ENCODE assay signal across 23 cellular contexts in genomic region chr4:112403072-112403945, GRCh38.
DNase-seq lines count a peak whose midpoint lies in the region; ATAC-seq, FAIRE-seq and TF ChIP-seq lines count a peak whose summit lies in the region.
"Had no signal": no experiment of that assay in that cellular context is flagged by ENCODE, and none has a peak within 500 bp of the region (broad histone marks: within the 10 kb centered on the region; RNA-seq: fewer than 3 reads in every experiment).

No MANE protein-coding gene starts in this region.

- H3K14ac ChIP-seq in H1 (ENCODE audit: insufficient read length) (no peak overlapping the region), H9 (ENCODE audit: insufficient read depth, low read length) (no peak overlapping the region)

- peak overlapping the region; percentile 24 to 36; a peak in 3 of 4 replicates for H3K4me2 ChIP-seq in H1 (ENCODE audit: insufficient read depth in 1 of 2, low read depth in 2 of 2, low read length in 2 of 2)
- H3K4me2 ChIP-seq in mesendoderm (ENCODE audit: low read length) = no peak overlapping the region
- H3K4me2 ChIP-seq in H9 (ENCODE audit: insufficient read depth, insufficient read length, low read length) = no peak overlapping the region

- H2AK5ac ChIP-seq in H1 (ENCODE audit: low read depth, low read length) (no peak overlapping the region), mesendoderm (ENCODE audit: low read length) (no peak overlapping the region), H9 (ENCODE audit: insufficient read length, low read length) (no peak overlapping the region)

- no peak for TF ChIP-seq CTCF in H1 (IDR thresholded peaks at IDR 0.05; ENCODE audit: control extremely low read depth in 1 of 3, insufficient read depth in 1 of 3, low read depth in 1 of 3, low read length in 3 of 3)
- no peak for TF ChIP-seq CTCF in H9 (conservative IDR thresholded peaks at IDR 0.05)

- no peaks in the 10 kb centered on the region for H3K79me2 ChIP-seq in H1 (ENCODE audit: control insufficient read depth in 1 of 2, insufficient read depth in 2 of 2, low read length in 2 of 2)
- H3K79me2 ChIP-seq in mesendoderm (ENCODE audit: control insufficient read depth, insufficient read depth, low read length) = no peaks in the 10 kb centered on the region
- H3K79me2 ChIP-seq in H9 (ENCODE audit: insufficient read depth, low read length) = no peaks in the 10 kb centered on the region

- H3K4ac ChIP-seq in H1 (replicated peaks; ENCODE audit: insufficient read length, low read depth, low read length) (no peak overlapping the region), mesendoderm (ENCODE audit: low read depth, low read length) (no peak overlapping the region), H9 (ENCODE audit: low read depth, low read length) (no peak overlapping the region)

- H3K4me3 ChIP-seq in H1 (ENCODE audit: extremely low read depth in 1 of 4, insufficient read depth in 2 of 4, low read depth in 3 of 4, low read length in 4 of 4) = peak overlapping the region in 1 of 4 experiments; percentile 31; a peak in 2 of 8 replicates
- H3K4me3 ChIP-seq in mesendoderm (ENCODE audit: low read length) = no peak overlapping the region

- H4K20me1 ChIP-seq in H1 (replicated peaks in 1 of 2; ENCODE audit: control insufficient read depth in 1 of 2, insufficient read depth in 2 of 2, low read length in 2 of 2) (no peaks in the 10 kb centered on the region), H9 (ENCODE audit: control insufficient read depth, insufficient read depth, insufficient read length) (no peaks in the 10 kb centered on the region)

- H2BK20ac ChIP-seq in H1 (ENCODE audit: low read length) (no peak overlapping the region), H9 (ENCODE audit: low read depth, low read length, poor library complexity, severe bottlenecking) (no peak overlapping the region)

- H3K9ac ChIP-seq in H1 (replicated peaks in 1 of 4; ENCODE audit: extremely low read depth in 1 of 4, low read depth in 3 of 4, low read length in 3 of 4) = no peak overlapping the region
- H3K9ac ChIP-seq in mesendoderm (ENCODE audit: low read length) = no peak overlapping the region
- H3K9ac ChIP-seq in H9 (ENCODE audit: extremely low read depth, insufficient read length, low read length) = no peak overlapping the region

- no peak for TF ChIP-seq POLR2A in H1 (IDR thresholded peaks at IDR 0.05; ENCODE audit: control extremely low read depth in 1 of 2, low read depth in 2 of 2, low read length in 2 of 2)

- peaks cover 20 to 34% of the 10 kb centered on the region in 2 experiments for H3K4me1 Mint-ChIP-seq in H9
- H3K4me1 Mint-ChIP-seq: stimulated activated naive CD8-positive, alpha-beta T cell treated with anti-CD3 and anti-CD28 coated beads, Interleukin-15, amount 100 ng/mL, for 72 hours had no signal

- H3K27ac ChIP-seq in H1 (ENCODE audit: low read depth, low read length) (no peak overlapping the region), mesendoderm (ENCODE audit: low read depth, low read length) (no peak overlapping the region), H9 (ENCODE audit: insufficient read length, low read depth, low read length) (no peak overlapping the region)
- H3K27ac ChIP-seq: 22Rv1 had no signal

- TF ChIP-seq EP300 in H1 (IDR thresholded peaks at IDR 0.05; ENCODE audit: borderline replicate concordance in 1 of 2, low read depth in 2 of 2, low read length in 2 of 2) = no peak

- H2BK120ac ChIP-seq in H1 (replicated peaks; ENCODE audit: low read depth, low read length) (no peak overlapping the region), mesendoderm (ENCODE audit: low read depth, low read length) (no peak overlapping the region), H9 (ENCODE audit: low read depth, low read length, poor library complexity, severe bottlenecking) (no peak overlapping the region)

- H3K56ac ChIP-seq in H1 (replicated peaks; ENCODE audit: insufficient read length, low read depth, low read length) = no peak overlapping the region
- H3K56ac ChIP-seq in mesendoderm (ENCODE audit: low read length) = no peak overlapping the region
- H3K56ac ChIP-seq in H9 (ENCODE audit: insufficient read length, low read depth, low read length) = no peak overlapping the region

- H3K27me3 Mint-ChIP-seq in H9 (ENCODE audit: low read depth) = peaks cover 17% of the 10 kb centered on the region
- H3K27me3 Mint-ChIP-seq: dendritic cell treated with granulocyte-macrophage colony-stimulating factor and Interleukin-4, amounts not matched to agents 40 ng/mL and 50 ng/mL, for 4 days; stimulated activated naive CD8-positive, alpha-beta T cell treated with anti-CD3 and anti-CD28 coated beads, Interleukin-15, amount 100 ng/mL, for 72 hours had no signal

- no peak overlapping the region for H4K8ac ChIP-seq in H1 (ENCODE audit: extremely low read depth, insufficient read depth, low read length)
- no peak overlapping the region for H4K8ac ChIP-seq in mesendoderm (ENCODE audit: low read depth, low read length)
- H4K8ac ChIP-seq in H9 (replicated peaks; ENCODE audit: insufficient read length, low read depth, low read length) = no peak overlapping the region

- CTCF ChIA-PET in H1 (lab: Charles Lee; ENCODE audit: partially characterized antibody) = interaction anchor here (1.0 to 2.3 kb wide), 5 partner anchors 10 to 121 kb away, joined by 3 to 12 read pairs (median 4); no protein-coding TSS in a partner anchor

- H4K91ac ChIP-seq in H1 (replicated peaks; ENCODE audit: insufficient read length, low read length) (no peak overlapping the region), H9 (ENCODE audit: insufficient read length, low read depth, low read length) (no peak overlapping the region)

- H3K27ac Mint-ChIP-seq in H9 = peak overlapping the region in 1 of 3 experiments; percentile 15; a peak in 1 of 7 replicates
- H3K27ac Mint-ChIP-seq: activated CD8-positive, alpha-beta T cell treated with anti-CD3 and anti-CD28 coated beads, Interleukin-2, amount 10 ng/mL, durations not matched to agents 7 days and 5 days; dendritic cell treated with granulocyte-macrophage colony-stimulating factor and Interleukin-4, amounts not matched to agents 40 ng/mL and 50 ng/mL, for 4 days; stimulated activated naive CD8-positive, alpha-beta T cell treated with anti-CD3 and anti-CD28 coated beads, Interleukin-15, amount 100 ng/mL, for 72 hours had no signal

- no peak overlapping the region for H3K23ac ChIP-seq in H1 (ENCODE audit: insufficient read length)
- no peak overlapping the region for H3K23ac ChIP-seq in mesendoderm (ENCODE audit: low read length)
- H3K23ac ChIP-seq in H9 (ENCODE audit: insufficient read length, low read depth, low read length) = no peak overlapping the region

- H3K4me1 ChIP-seq in H1 (replicated peaks in 1 of 4; ENCODE audit: control insufficient read depth in 3 of 4, insufficient read depth in 4 of 4, low read length in 3 of 4) (peaks cover 0 to 11% (median 3%) of the 10 kb centered on the region in 4 experiments; a peak in 4 of 7 replicates), mesendoderm (ENCODE audit: control insufficient read depth, low read depth, low read length) (no peaks in the 10 kb centered on the region), H9 (ENCODE audit: insufficient read depth, low read length) (peaks cover 2% of the 10 kb centered on the region; the same call in 1 of the 2 replicates)

- DNase-seq in NCI-H1105 treated with DMSO at 0.1 percent for 48 hours (lab: John Stamatoyannopoulos, UW) (peak; percentile 23), NCI-H1105 (lab: John Stamatoyannopoulos, UW) (no peak), H1 (ENCODE audit: low read depth in 1 of 2, low spot score in 2 of 2) (no peak), midbrain (lab: John Stamatoyannopoulos, UW) (peak; percentile 42), superior temporal gyrus (ENCODE audit: extremely low spot score) (peak; percentile 45), mesendoderm (no peak), H9 (no peak)
- DNase-seq: activated CD4-positive, CD25-positive, alpha-beta regulatory T cell treated with anti-CD3 and anti-CD28 coated beads, Interleukin-2, amount 50 U/mL, for 72 hours; activated CD8-positive, alpha-beta T cell treated with anti-CD3 and anti-CD28 coated beads, Interleukin-2, amount 10 ng/mL, durations not matched to agents 7 days and 5 days; AML-193; DND-41; MM.1S; NCI-H226; occipital lobe; PC-3; SHP77 treated with DMSO at 0.1 percent for 48 hours; stimulated activated naive CD8-positive, alpha-beta T cell treated with anti-CD3 and anti-CD28 coated beads, Interleukin-15, amount 100 ng/mL, for 72 hours; SW 1271; trophoblast cell had no signal

- H3K9me3 ChIP-seq in H1 (ENCODE audit: insufficient read depth in 2 of 2, low read depth in 1 of 2, low read length in 1 of 2) (no peaks in the 10 kb centered on the region), H9 (ENCODE audit: control insufficient read depth, low read depth, low read length) (no peaks in the 10 kb centered on the region)

- H2BK15ac ChIP-seq in H1 (ENCODE audit: low read length) (no peak overlapping the region), mesendoderm (replicated peaks; ENCODE audit: low read depth) (no peak overlapping the region), H9 (ENCODE audit: low read depth, low read length) (no peak overlapping the region)

- H3K79me1 ChIP-seq in H1 (ENCODE audit: low read depth, low read length) (no peaks in the 10 kb centered on the region), mesendoderm (ENCODE audit: low read length) (no peaks in the 10 kb centered on the region), H9 (ENCODE audit: insufficient read depth, low read depth, low read length, poor library complexity, severe bottlenecking) (no peaks in the 10 kb centered on the region)

- H3K27me3 ChIP-seq in H1 (replicated peaks in 1 of 4; ENCODE audit: control insufficient read depth in 3 of 4, extremely low read depth in 1 of 4, insufficient read depth in 3 of 4, low read length in 3 of 4) (no peaks in the 10 kb centered on the region), mesendoderm (ENCODE audit: insufficient read depth, low read length, poor library complexity) (no peaks in the 10 kb centered on the region), H9 (ENCODE audit: insufficient read depth, low read length) (no peaks in the 10 kb centered on the region)

- no peak for ATAC-seq in GM21737 (IDR thresholded peaks at IDR 0.05; ENCODE audit: unreplicated experiment)
- ATAC-seq: activated CD8-positive, alpha-beta T cell treated with anti-CD3 and anti-CD28 coated beads, Interleukin-2, amount 10 ng/mL, durations not matched to agents 7 days and 5 days; PC-3; stimulated activated naive CD8-positive, alpha-beta T cell treated with anti-CD3 and anti-CD28 coated beads, Interleukin-15, amount 100 ng/mL, for 72 hours had no signal

- H3K18ac ChIP-seq in H1 (ENCODE audit: extremely low read depth, low read length) = no peak overlapping the region
- no peak overlapping the region for H3K18ac ChIP-seq in mesendoderm (ENCODE audit: low read length)
- no peak overlapping the region for H3K18ac ChIP-seq in H9 (ENCODE audit: insufficient read length, low read depth, low read length)

- no peaks in the 10 kb centered on the region for H3K36me3 ChIP-seq in H1 (ENCODE audit: control insufficient read depth in 2 of 4, insufficient read depth in 4 of 4, low read length in 3 of 4)
- no peaks in the 10 kb centered on the region for H3K36me3 ChIP-seq in mesendoderm (ENCODE audit: control insufficient read depth, insufficient read depth, low read length)

- H3K4me3 Mint-ChIP-seq in H9 = no peak overlapping the region
- H3K4me3 Mint-ChIP-seq: activated CD8-positive, alpha-beta T cell treated with anti-CD3 and anti-CD28 coated beads, Interleukin-2, amount 10 ng/mL, durations not matched to agents 7 days and 5 days; dendritic cell treated with granulocyte-macrophage colony-stimulating factor and Interleukin-4, amounts not matched to agents 40 ng/mL and 50 ng/mL, for 4 days; stimulated activated naive CD8-positive, alpha-beta T cell treated with anti-CD3 and anti-CD28 coated beads, Interleukin-15, amount 100 ng/mL, for 72 hours had no signal

- no peak overlapping the region for H2AFZ ChIP-seq in H1 (ENCODE audit: low read length)
- H2AFZ ChIP-seq in H9 (ENCODE audit: low read length) = no peak overlapping the region

- POLR2A ChIA-PET in H1 (lab: Charles Lee; ENCODE audit: partially characterized antibody) = interaction anchor here (1.2 to 1.3 kb wide), 2 partner anchors 9 to 18 kb away, joined by 4 to 6 read pairs; no protein-coding TSS in a partner anchor

- no peaks in the 10 kb centered on the region for H3K36me3 Mint-ChIP-seq in H9 (ENCODE audit: insufficient read depth in 1 of 3, low read depth in 3 of 3)

- H2BK12ac ChIP-seq in H1 (ENCODE audit: low read depth, low read length) (no peak overlapping the region), H9 (ENCODE audit: insufficient read length, low read depth, low read length) (no peak overlapping the region)

- H4K5ac ChIP-seq in H1 (ENCODE audit: insufficient read length, low read depth, low read length) (no peak overlapping the region), mesendoderm (ENCODE audit: low read length) (no peak overlapping the region), H9 (ENCODE audit: insufficient read length, low read depth, low read length) (no peak overlapping the region)

- H3K23me2 ChIP-seq in H1 (ENCODE audit: low read depth, low read length) = no peaks in the 10 kb centered on the region
- H3K23me2 ChIP-seq in H9 (ENCODE audit: insufficient read length, low read depth, low read length, poor library complexity, severe bottlenecking) = no peaks in the 10 kb centered on the region

- no peak for FAIRE-seq in H1 (lab: Jason Lieb, UNC)
- FAIRE-seq: islet of Langerhans had no signal

- H2BK5ac ChIP-seq in H1 (ENCODE audit: low read depth, low read length) (no peak overlapping the region), mesendoderm (ENCODE audit: low read length) (no peak overlapping the region), H9 (ENCODE audit: insufficient read length, low read length) (no peak overlapping the region)

- no peaks in the 10 kb centered on the region for H3K9me3 Mint-ChIP-seq in H9
- H3K9me3 Mint-ChIP-seq: dendritic cell treated with granulocyte-macrophage colony-stimulating factor and Interleukin-4, amounts not matched to agents 40 ng/mL and 50 ng/mL, for 4 days had no signal

- no peak for TF ChIP-seq RAD21 in H1 (IDR thresholded peaks at IDR 0.05 in 1 of 2, conservative IDR thresholded peaks at IDR 0.05 in 1 of 2; ENCODE audit: low read depth in 2 of 2, low read length in 2 of 2)

- WGBS in H1 (ENCODE audit: extremely low coverage in 1 of 2, insufficient coverage in 1 of 2, insufficient read length in 1 of 2, insufficient replicate concordance in 2 of 2, low coverage in 1 of 2, low lambda C conversion rate in 2 of 2, missing lambda C conversion rate in 1 of 2), 2 experiments = 23% methylated on average over 11 of the region's 11 CpGs; no CpG with 5 or more reads in 1 of the 2 experiments
- no CpG with 5 or more reads among the region's 11 CpGs for WGBS in mesendoderm (ENCODE audit: extremely low coverage, insufficient coverage, low lambda C conversion rate)
- WGBS in H9 (ENCODE audit: extremely low coverage, insufficient read length, low lambda C conversion rate) = no CpG with 5 or more reads among the region's 11 CpGs

- no peak overlapping the region for H3T11ph ChIP-seq in H9 (ENCODE audit: low read length)

Comparison
In these comparisons a context has a peak if more than half of its experiments do, and no peak if none do; other contexts are left out.
1. DNase-seq: peak in NCI-H1105 treated with DMSO at 0.1 percent for 48 hours (single experiment), midbrain (single experiment) and superior temporal gyrus (single experiment); none in NCI-H1105 (single experiment), H1 (0 of 2), mesendoderm (single experiment) and H9 (single experiment).
2. H3K4me2 ChIP-seq: peak in H1 (2 of 2); none in mesendoderm (single experiment) and H9 (single experiment).